ENCODE assay signal across 1 cellular context in the genomic region with DNA sequence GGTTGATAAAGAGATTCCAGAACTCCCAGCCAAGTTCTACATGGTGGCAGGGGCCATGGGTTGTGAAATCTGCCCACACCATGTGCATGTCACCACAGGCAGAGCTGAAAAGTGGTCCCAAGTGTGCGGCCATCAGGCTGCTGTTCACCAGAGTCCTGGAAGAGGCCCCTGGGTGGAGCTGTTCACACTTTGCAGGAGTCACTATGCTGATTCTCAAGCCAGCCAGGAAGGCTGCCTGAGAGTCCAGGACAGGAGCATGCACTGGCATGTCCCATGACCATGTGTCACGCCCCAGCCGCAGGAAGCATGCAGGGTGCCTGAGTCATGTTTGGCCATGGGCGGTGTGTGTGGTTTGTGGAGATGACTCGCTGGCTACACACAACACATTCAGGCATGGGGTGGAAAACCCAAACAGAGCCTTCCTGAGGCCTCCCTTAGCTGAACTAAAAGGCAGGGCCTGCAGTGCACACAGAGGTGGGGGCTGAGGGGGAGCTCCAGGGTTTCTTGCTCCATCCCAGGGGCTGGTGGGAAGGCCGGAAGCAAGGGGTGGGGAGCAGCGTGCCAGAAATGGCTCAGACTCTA.
A peak's percentile ranks its signal among the peaks of the same experiment; 100 is the strongest.
TF ChIP-seq lines count a peak whose summit lies in the region.

No MANE protein-coding gene starts in this region.

TF ChIP-seq in HepG2, 621 proteins besides CTCF, POLR2A, EP300 and RAD21 (continues in another document):
- TF ChIP-seq ZNF33A (CRISPR knock-in tag; IDR thresholded peaks at IDR 0.05; ENCODE audit: borderline replicate concordance), result no peak
- TF ChIP-seq KDM5B (CRISPR knock-in tag; IDR thresholded peaks at IDR 0.05; ENCODE audit: borderline replicate concordance), result no peak
- no peak for TF ChIP-seq MBD4 (IDR thresholded peaks at IDR 0.05; ENCODE audit: borderline replicate concordance, low read length)
- TF ChIP-seq, protein P1, sequence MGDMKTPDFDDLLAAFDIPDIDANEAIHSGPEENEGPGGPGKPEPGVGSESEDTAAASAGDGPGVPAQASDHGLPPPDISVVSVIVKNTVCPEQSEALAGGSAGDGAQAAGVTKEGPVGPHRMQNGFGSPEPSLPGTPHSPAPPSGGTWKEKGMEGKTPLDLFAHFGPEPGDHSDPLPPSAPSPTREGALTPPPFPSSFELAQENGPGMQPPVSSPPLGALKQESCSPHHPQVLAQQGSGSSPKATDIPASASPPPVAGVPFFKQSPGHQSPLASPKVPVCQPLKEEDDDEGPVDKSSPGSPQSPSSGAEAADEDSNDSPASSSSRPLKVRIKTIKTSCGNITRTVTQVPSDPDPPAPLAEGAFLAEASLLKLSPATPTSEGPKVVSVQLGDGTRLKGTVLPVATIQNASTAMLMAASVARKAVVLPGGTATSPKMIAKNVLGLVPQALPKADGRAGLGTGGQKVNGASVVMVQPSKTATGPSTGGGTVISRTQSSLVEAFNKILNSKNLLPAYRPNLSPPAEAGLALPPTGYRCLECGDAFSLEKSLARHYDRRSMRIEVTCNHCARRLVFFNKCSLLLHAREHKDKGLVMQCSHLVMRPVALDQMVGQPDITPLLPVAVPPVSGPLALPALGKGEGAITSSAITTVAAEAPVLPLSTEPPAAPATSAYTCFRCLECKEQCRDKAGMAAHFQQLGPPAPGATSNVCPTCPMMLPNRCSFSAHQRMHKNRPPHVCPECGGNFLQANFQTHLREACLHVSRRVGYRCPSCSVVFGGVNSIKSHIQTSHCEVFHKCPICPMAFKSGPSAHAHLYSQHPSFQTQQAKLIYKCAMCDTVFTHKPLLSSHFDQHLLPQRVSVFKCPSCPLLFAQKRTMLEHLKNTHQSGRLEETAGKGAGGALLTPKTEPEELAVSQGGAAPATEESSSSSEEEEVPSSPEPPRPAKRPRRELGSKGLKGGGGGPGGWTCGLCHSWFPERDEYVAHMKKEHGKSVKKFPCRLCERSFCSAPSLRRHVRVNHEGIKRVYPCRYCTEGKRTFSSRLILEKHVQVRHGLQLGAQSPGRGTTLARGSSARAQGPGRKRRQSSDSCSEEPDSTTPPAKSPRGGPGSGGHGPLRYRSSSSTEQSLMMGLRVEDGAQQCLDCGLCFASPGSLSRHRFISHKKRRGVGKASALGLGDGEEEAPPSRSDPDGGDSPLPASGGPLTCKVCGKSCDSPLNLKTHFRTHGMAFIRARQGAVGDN (CRISPR knock-in tag; IDR thresholded peaks at IDR 0.05), result peak; percentile 66
- TF ChIP-seq EED (CRISPR knock-in tag; IDR thresholded peaks at IDR 0.05), result no peak
- TF ChIP-seq, protein P2, sequence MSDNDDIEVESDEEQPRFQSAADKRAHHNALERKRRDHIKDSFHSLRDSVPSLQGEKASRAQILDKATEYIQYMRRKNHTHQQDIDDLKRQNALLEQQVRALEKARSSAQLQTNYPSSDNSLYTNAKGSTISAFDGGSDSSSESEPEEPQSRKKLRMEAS (IDR thresholded peaks at IDR 0.05), result 0 out of 2 replicates have a peak, but pooled peaks have one; percentile 28
- TF ChIP-seq SMC3 (IDR thresholded peaks at IDR 0.05; ENCODE audit: low read length), result no peak
- no peak for TF ChIP-seq FIP1L1 (IDR thresholded peaks at IDR 0.05; ENCODE audit: borderline replicate concordance, insufficient read depth, low read depth, low read length)
- no peak for TF ChIP-seq ZNF329 (CRISPR knock-in tag; IDR thresholded peaks at IDR 0.05; ENCODE audit: low read depth)
- no peak for TF ChIP-seq ZNF564 (CRISPR knock-in tag; IDR thresholded peaks at IDR 0.05)
- TF ChIP-seq ZNF615 (CRISPR knock-in tag; IDR thresholded peaks at IDR 0.05; ENCODE audit: borderline replicate concordance), result no peak
- no peak for TF ChIP-seq ZIK1 (CRISPR knock-in tag; IDR thresholded peaks at IDR 0.05; ENCODE audit: borderline replicate concordance, low read depth)
- TF ChIP-seq FLYWCH1 (CRISPR knock-in tag; IDR thresholded peaks at IDR 0.05), result no peak
- TF ChIP-seq KMT2B (CRISPR knock-in tag; IDR thresholded peaks at IDR 0.05), result no peak
- TF ChIP-seq ZMYM3 (CRISPR knock-in tag; IDR thresholded peaks at IDR 0.05), result no peak
- TF ChIP-seq ZNF776 (CRISPR knock-in tag; IDR thresholded peaks at IDR 0.05), result no peak
- TF ChIP-seq, protein P3, sequence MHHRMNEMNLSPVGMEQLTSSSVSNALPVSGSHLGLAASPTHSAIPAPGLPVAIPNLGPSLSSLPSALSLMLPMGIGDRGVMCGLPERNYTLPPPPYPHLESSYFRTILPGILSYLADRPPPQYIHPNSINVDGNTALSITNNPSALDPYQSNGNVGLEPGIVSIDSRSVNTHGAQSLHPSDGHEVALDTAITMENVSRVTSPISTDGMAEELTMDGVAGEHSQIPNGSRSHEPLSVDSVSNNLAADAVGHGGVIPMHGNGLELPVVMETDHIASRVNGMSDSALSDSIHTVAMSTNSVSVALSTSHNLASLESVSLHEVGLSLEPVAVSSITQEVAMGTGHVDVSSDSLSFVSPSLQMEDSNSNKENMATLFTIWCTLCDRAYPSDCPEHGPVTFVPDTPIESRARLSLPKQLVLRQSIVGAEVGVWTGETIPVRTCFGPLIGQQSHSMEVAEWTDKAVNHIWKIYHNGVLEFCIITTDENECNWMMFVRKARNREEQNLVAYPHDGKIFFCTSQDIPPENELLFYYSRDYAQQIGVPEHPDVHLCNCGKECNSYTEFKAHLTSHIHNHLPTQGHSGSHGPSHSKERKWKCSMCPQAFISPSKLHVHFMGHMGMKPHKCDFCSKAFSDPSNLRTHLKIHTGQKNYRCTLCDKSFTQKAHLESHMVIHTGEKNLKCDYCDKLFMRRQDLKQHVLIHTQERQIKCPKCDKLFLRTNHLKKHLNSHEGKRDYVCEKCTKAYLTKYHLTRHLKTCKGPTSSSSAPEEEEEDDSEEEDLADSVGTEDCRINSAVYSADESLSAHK (CRISPR knock-in tag; IDR thresholded peaks at IDR 0.05; ENCODE audit: borderline replicate concordance), result no peak
- no peak for TF ChIP-seq RBFOX2 (IDR thresholded peaks at IDR 0.05; ENCODE audit: low read depth, low read length)
- TF ChIP-seq SRY (CRISPR knock-in tag; IDR thresholded peaks at IDR 0.05), result no peak
- 0 out of 2 replicates have a peak, but pooled peaks have one; percentile 25 for TF ChIP-seq YEATS2 (CRISPR knock-in tag; IDR thresholded peaks at IDR 0.05; ENCODE audit: borderline replicate concordance)
- no peak for TF ChIP-seq EHMT2 (IDR thresholded peaks at IDR 0.05; ENCODE audit: borderline replicate concordance, low read depth, low read length)
- TF ChIP-seq, protein P4, sequence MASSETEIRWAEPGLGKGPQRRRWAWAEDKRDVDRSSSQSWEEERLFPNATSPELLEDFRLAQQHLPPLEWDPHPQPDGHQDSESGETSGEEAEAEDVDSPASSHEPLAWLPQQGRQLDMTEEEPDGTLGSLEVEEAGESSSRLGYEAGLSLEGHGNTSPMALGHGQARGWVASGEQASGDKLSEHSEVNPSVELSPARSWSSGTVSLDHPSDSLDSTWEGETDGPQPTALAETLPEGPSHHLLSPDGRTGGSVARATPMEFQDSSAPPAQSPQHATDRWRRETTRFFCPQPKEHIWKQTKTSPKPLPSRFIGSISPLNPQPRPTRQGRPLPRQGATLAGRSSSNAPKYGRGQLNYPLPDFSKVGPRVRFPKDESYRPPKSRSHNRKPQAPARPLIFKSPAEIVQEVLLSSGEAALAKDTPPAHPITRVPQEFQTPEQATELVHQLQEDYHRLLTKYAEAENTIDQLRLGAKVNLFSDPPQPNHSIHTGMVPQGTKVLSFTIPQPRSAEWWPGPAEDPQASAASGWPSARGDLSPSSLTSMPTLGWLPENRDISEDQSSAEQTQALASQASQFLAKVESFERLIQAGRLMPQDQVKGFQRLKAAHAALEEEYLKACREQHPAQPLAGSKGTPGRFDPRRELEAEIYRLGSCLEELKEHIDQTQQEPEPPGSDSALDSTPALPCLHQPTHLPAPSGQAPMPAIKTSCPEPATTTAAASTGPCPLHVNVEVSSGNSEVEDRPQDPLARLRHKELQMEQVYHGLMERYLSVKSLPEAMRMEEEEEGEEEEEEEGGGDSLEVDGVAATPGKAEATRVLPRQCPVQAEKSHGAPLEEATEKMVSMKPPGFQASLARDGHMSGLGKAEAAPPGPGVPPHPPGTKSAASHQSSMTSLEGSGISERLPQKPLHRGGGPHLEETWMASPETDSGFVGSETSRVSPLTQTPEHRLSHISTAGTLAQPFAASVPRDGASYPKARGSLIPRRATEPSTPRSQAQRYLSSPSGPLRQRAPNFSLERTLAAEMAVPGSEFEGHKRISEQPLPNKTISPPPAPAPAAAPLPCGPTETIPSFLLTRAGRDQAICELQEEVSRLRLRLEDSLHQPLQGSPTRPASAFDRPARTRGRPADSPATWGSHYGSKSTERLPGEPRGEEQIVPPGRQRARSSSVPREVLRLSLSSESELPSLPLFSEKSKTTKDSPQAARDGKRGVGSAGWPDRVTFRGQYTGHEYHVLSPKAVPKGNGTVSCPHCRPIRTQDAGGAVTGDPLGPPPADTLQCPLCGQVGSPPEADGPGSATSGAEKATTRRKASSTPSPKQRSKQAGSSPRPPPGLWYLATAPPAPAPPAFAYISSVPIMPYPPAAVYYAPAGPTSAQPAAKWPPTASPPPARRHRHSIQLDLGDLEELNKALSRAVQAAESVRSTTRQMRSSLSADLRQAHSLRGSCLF (CRISPR knock-in tag; IDR thresholded peaks at IDR 0.05; ENCODE audit: borderline replicate concordance), result no peak
- TF ChIP-seq RAD51 (IDR thresholded peaks at IDR 0.05; ENCODE audit: borderline replicate concordance), result no peak
- no peak for TF ChIP-seq REPIN1 (CRISPR knock-in tag; IDR thresholded peaks at IDR 0.05; ENCODE audit: borderline replicate concordance, low read depth)
- no peak for TF ChIP-seq NCOA5 (CRISPR knock-in tag; IDR thresholded peaks at IDR 0.05)
- TF ChIP-seq NR2F1 (CRISPR knock-in tag; IDR thresholded peaks at IDR 0.05), result no peak
- TF ChIP-seq CBX5 (CRISPR knock-in tag; IDR thresholded peaks at IDR 0.05; ENCODE audit: borderline replicate concordance), result no peak
- TF ChIP-seq BORCS8-MEF2B (CRISPR knock-in tag; IDR thresholded peaks at IDR 0.05), result no peak
- no peak for TF ChIP-seq ZFP36L2 (CRISPR knock-in tag; IDR thresholded peaks at IDR 0.05)
- TF ChIP-seq ATM (IDR thresholded peaks at IDR 0.05; ENCODE audit: borderline replicate concordance), result no peak
- TF ChIP-seq HMG20B (CRISPR knock-in tag; conservative IDR thresholded peaks at IDR 0.05), result no peak
- TF ChIP-seq, protein P5, sequence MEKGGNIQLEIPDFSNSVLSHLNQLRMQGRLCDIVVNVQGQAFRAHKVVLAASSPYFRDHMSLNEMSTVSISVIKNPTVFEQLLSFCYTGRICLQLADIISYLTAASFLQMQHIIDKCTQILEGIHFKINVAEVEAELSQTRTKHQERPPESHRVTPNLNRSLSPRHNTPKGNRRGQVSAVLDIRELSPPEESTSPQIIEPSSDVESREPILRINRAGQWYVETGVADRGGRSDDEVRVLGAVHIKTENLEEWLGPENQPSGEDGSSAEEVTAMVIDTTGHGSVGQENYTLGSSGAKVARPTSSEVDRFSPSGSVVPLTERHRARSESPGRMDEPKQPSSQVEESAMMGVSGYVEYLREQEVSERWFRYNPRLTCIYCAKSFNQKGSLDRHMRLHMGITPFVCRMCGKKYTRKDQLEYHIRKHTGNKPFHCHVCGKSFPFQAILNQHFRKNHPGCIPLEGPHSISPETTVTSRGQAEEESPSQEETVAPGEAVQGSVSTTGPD (CRISPR knock-in tag; IDR thresholded peaks at IDR 0.05), result no peak
- TF ChIP-seq GFI1 (CRISPR knock-in tag; IDR thresholded peaks at IDR 0.05; ENCODE audit: borderline replicate concordance), result no peak
- no peak for TF ChIP-seq ZNF678 (CRISPR knock-in tag; IDR thresholded peaks at IDR 0.05)
- TF ChIP-seq, protein P6, sequence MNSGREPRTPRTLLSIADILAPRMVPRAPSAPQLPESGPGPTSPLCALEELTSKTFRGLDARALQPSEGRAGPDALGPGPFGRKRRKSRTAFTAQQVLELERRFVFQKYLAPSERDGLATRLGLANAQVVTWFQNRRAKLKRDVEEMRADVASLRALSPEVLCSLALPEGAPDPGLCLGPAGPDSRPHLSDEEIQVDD (CRISPR knock-in tag; IDR thresholded peaks at IDR 0.05; ENCODE audit: borderline replicate concordance), result no peak
- TF ChIP-seq ZNF644 (CRISPR knock-in tag; IDR thresholded peaks at IDR 0.05; ENCODE audit: low read depth), result no peak
- TF ChIP-seq EEA1 (CRISPR knock-in tag; IDR thresholded peaks at IDR 0.05; ENCODE audit: borderline replicate concordance), result no peak
- TF ChIP-seq CENPX (CRISPR knock-in tag; IDR thresholded peaks at IDR 0.05), result no peak
- TF ChIP-seq SSRP1 (CRISPR knock-in tag; IDR thresholded peaks at IDR 0.05), result no peak
- TF ChIP-seq, protein P7, sequence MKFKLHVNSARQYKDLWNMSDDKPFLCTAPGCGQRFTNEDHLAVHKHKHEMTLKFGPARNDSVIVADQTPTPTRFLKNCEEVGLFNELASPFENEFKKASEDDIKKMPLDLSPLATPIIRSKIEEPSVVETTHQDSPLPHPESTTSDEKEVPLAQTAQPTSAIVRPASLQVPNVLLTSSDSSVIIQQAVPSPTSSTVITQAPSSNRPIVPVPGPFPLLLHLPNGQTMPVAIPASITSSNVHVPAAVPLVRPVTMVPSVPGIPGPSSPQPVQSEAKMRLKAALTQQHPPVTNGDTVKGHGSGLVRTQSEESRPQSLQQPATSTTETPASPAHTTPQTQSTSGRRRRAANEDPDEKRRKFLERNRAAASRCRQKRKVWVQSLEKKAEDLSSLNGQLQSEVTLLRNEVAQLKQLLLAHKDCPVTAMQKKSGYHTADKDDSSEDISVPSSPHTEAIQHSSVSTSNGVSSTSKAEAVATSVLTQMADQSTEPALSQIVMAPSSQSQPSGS (CRISPR knock-in tag; IDR thresholded peaks at IDR 0.05), result no peak
- no peak for TF ChIP-seq TOPORS (CRISPR knock-in tag; IDR thresholded peaks at IDR 0.05)
- TF ChIP-seq HOXA9 (CRISPR knock-in tag; IDR thresholded peaks at IDR 0.05; ENCODE audit: borderline replicate concordance), result no peak
- no peak for TF ChIP-seq ZNF660 (CRISPR knock-in tag; IDR thresholded peaks at IDR 0.05; ENCODE audit: borderline replicate concordance, low read depth)
- no peak for TF ChIP-seq ZFP37 (CRISPR knock-in tag; IDR thresholded peaks at IDR 0.05; ENCODE audit: borderline replicate concordance)
- TF ChIP-seq ETV5 (CRISPR knock-in tag; IDR thresholded peaks at IDR 0.05; ENCODE audit: borderline replicate concordance), result 0 out of 2 replicates have a peak, but pooled peaks have one; percentile 18
- no peak for TF ChIP-seq RBAK (CRISPR knock-in tag; IDR thresholded peaks at IDR 0.05)
